10 cellular contexts compared by ENCODE assay signal in the genomic region with DNA sequence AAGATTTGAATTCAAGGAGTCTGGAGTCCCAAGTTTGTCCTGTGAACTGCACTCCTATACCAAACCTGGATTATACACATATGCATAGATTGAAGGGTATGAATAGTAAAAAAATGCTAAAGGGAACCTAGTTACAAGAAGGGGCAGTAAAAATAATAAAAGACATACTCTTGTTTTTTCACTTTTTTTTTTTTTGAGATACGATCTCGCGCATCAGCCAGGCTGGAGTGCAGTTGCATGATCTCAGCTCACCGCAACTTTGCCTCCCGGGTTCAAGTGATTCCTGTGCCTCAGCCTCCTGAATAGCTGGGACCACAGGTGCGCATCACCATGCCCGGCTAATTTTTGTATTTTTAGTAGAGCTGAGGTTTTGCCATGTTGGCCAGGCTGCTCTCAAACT. TPM values are rescaled to one million over a fixed set of nuclear protein-coding genes. Genes with fewer than 3 reads are reported as not detected.
"Had no signal": no experiment of that assay in that cellular context is flagged by ENCODE, and none has a peak within 500 bp of the region (broad histone marks: within the 10 kb centered on the region; RNA-seq: fewer than 3 reads in every experiment).

No MANE protein-coding gene starts in this region.

- DNase-seq: IMR-90, KBM-7, KG1 had no signal

- ATAC-seq: HepG2 had no signal

- H3K4me2 ChIP-seq: KMS-11 had no signal

- H3K9ac ChIP-seq: KMS-11 had no signal

- H3K27ac ChIP-seq: HL-60, KMS-11 had no signal

- FAIRE-seq: HepG2, HTR-8/SVneo had no signal

RNA-seq across cellular contexts. Expression of a gene that starts 22.3 kb away (rescaled TPM):
- total RNA-seq: IMR-90 had no signal

RNA-seq across cellular contexts. Expression of a gene that starts 30.6 kb away (rescaled TPM):
- total RNA-seq: HT-29 had no signal
- polyA plus RNA-seq: IgD-negative memory B cell had no signal

RNA-seq across cellular contexts. Expression of a gene that starts 32.2 kb away (rescaled TPM):
- total RNA-seq: HT1080 had no signal
- polyA plus RNA-seq: IgD-negative memory B cell had no signal
